ENCODE assay signal across 18 cellular contexts in genomic region chr9:91146391-91147019, GRCh38.
DNase-seq lines count a peak whose midpoint lies in the region; ATAC-seq and TF ChIP-seq lines count a peak whose summit lies in the region.
"Had no signal": no experiment of that assay in that cellular context is flagged by ENCODE, and none has a peak within 500 bp of the region (broad histone marks: within the 10 kb centered on the region; RNA-seq: fewer than 3 reads in every experiment).

No MANE protein-coding gene starts in this region.

- peaks cover 90% of the 10 kb centered on the region for H3K4me1 Mint-ChIP-seq in activated T-cell treated with anti-CD3 and anti-CD28 coated beads, Interleukin-2, amount 50 U/mL, for 72 hours (ENCODE audit: low read depth)

- peak overlapping the region; percentile 99 for H3K27ac Mint-ChIP-seq in activated T-cell treated with anti-CD3 and anti-CD28 coated beads, Interleukin-2, amount 50 U/mL, for 72 hours

- no peak for TF ChIP-seq CTCF in lower lobe of right lung (IDR thresholded peaks at IDR 0.05)

- peak overlapping the region in 5 of 11 experiments; percentile 41 to 81 (median 53); a peak in 7 of 22 replicates for H3K9ac ChIP-seq in BLaER1 treated with 17β-estradiol and CSF1 and Interleukin-3, amounts not matched to agents 10 nM and 100 nM

- DNase-seq in CD1c-positive myeloid dendritic cell (ENCODE audit: extremely low spot score): peak; percentile 97
- no peak for DNase-seq in activated T-cell treated with anti-CD3 and anti-CD28 coated beads, Interleukin-2, amount 50 U/mL, for 72 hours
- no peak for DNase-seq in lower lobe of right lung
- no peak for DNase-seq in activated effector memory CD4-positive, alpha-beta T cell treated with anti-CD3 and anti-CD28 coated beads, Interleukin-2, amount 50 U/mL, for 16 hours
- DNase-seq in NCI-H1436 (lab: John Stamatoyannopoulos, UW): no peak
- no peak for DNase-seq in stimulated activated CD4-positive, alpha-beta T cell treated with anti-CD3 and anti-CD28 coated beads, Interleukin-2, amount 100 ng/mL, for 48 hours
- DNase-seq: activated CD4-positive, alpha-beta T cell treated with anti-CD3 and anti-CD28 coated beads, Interleukin-2, amount 50 U/mL, for 48 hours; cerebellar nuclear complex; DMS79 treated with DMSO at 0.1 percent for 48 hours; foreskin fibroblast; naive thymus-derived CD8-positive, alpha-beta T cell; NCI-H1105; NCI-H2227 treated with DMSO at 0.1 percent for 48 hours; stimulated activated CD4-positive, alpha-beta T cell treated with anti-CD3 and anti-CD28 coated beads, Interleukin-15, amount 100 ng/mL, for 24 hours; T1000 had no signal

- H3K4me3 Mint-ChIP-seq in activated T-cell treated with anti-CD3 and anti-CD28 coated beads, Interleukin-2, amount 50 U/mL, for 72 hours: peak overlapping the region; percentile 75 to 85
- H3K4me3 Mint-ChIP-seq: naive thymus-derived CD8-positive, alpha-beta T cell had no signal

- no peaks in the 10 kb centered on the region for H3K27me3 ChIP-seq in BLaER1 treated with 17β-estradiol and CSF1 and Interleukin-3, amounts not matched to agents 10 nM and 100 nM
- H3K27me3 ChIP-seq in lower lobe of right lung (ENCODE audit: low read depth): no peaks in the 10 kb centered on the region
- H3K27me3 ChIP-seq: suprapubic skin had no signal

- peaks cover 49 to 63% (median 58%) of the 10 kb centered on the region in 10 experiments for H3K4me1 ChIP-seq in BLaER1 treated with 17β-estradiol and CSF1 and Interleukin-3, amounts not matched to agents 10 nM and 100 nM
- peaks cover 21% of the 10 kb centered on the region for H3K4me1 ChIP-seq in lower lobe of right lung

- H3K4me3 ChIP-seq in BLaER1 treated with 17β-estradiol and CSF1 and Interleukin-3, amounts not matched to agents 10 nM and 100 nM: no peak overlapping the region
- H3K4me3 ChIP-seq in lower lobe of right lung: no peak overlapping the region
- H3K4me3 ChIP-seq: suprapubic skin had no signal

- no peaks in the 10 kb centered on the region for H4K20me1 ChIP-seq in BLaER1 treated with 17β-estradiol and CSF1 and Interleukin-3, amounts not matched to agents 10 nM and 100 nM

- intact Hi-C loops in lower lobe of right lung (cut with DNase I): no loop called here

- no peaks in the 10 kb centered on the region for H3K27me3 Mint-ChIP-seq in activated T-cell treated with anti-CD3 and anti-CD28 coated beads, Interleukin-2, amount 50 U/mL, for 72 hours (ENCODE audit: low read depth)
- H3K27me3 Mint-ChIP-seq: naive thymus-derived CD8-positive, alpha-beta T cell had no signal

- peak; percentile 26 to 37 for ATAC-seq in activated T-cell treated with anti-CD3 and anti-CD28 coated beads, Interleukin-2, amount 50 U/mL, for 72 hours (replicated peaks in 1 of 2)
- ATAC-seq in lower lobe of right lung: peak; percentile 93 to 94
- ATAC-seq: left lobe of liver; naive thymus-derived CD8-positive, alpha-beta T cell had no signal

- peak overlapping the region in 10 of 11 experiments; percentile 59 to 96 (median 94); a peak in 21 of 22 replicates for H3K27ac ChIP-seq in BLaER1 treated with 17β-estradiol and CSF1 and Interleukin-3, amounts not matched to agents 10 nM and 100 nM
- H3K27ac ChIP-seq in lower lobe of right lung: peak overlapping the region; percentile 49
- H3K27ac ChIP-seq: suprapubic skin had no signal

- peaks cover 17 to 34% of the 10 kb centered on the region in 2 donors for H3K36me3 Mint-ChIP-seq in activated T-cell treated with anti-CD3 and anti-CD28 coated beads, Interleukin-2, amount 50 U/mL, for 72 hours (ENCODE audit: insufficient read depth in 2 of 2)

- peak overlapping the region; percentile 79 to 94 (median 90) for H3K4me2 ChIP-seq in BLaER1 treated with 17β-estradiol and CSF1 and Interleukin-3, amounts not matched to agents 10 nM and 100 nM

- H3K9me3 ChIP-seq in BLaER1 treated with 17β-estradiol and CSF1 and Interleukin-3, amounts not matched to agents 10 nM and 100 nM (replicated peaks in 1 of 11): peaks cover 7 to 34% (median 25%) of the 10 kb centered on the region in 11 experiments; a peak in 19 of 22 replicates
- H3K9me3 ChIP-seq in lower lobe of right lung: no peaks in the 10 kb centered on the region
- H3K9me3 ChIP-seq: suprapubic skin had no signal

- peaks cover 0 to 16% (median 0%) of the 10 kb centered on the region in 11 experiments; a peak in 3 of 22 replicates for H3K36me3 ChIP-seq in BLaER1 treated with 17β-estradiol and CSF1 and Interleukin-3, amounts not matched to agents 10 nM and 100 nM
- no peaks in the 10 kb centered on the region for H3K36me3 ChIP-seq in lower lobe of right lung
- H3K36me3 ChIP-seq: suprapubic skin had no signal

- peaks cover 11 to 15% of the 10 kb centered on the region in 2 donors for H3K9me3 Mint-ChIP-seq in activated T-cell treated with anti-CD3 and anti-CD28 coated beads, Interleukin-2, amount 50 U/mL, for 72 hours
